In genomic region chr12:41108032-41108431, GRCh38 we compare ENCODE assay signal across 17 cellular contexts.
DNase-seq lines count a peak whose midpoint lies in the region; ATAC-seq and TF ChIP-seq lines count a peak whose summit lies in the region.
"Had no signal": no experiment of that assay in that cellular context is flagged by ENCODE, and none has a peak within 500 bp of the region (broad histone marks: within the 10 kb centered on the region; RNA-seq: fewer than 3 reads in every experiment).

No MANE protein-coding gene starts in this region.

- H3K36me3 ChIP-seq in heart left ventricle: no peaks in the 10 kb centered on the region
- no peaks in the 10 kb centered on the region for H3K36me3 ChIP-seq in rectal smooth muscle tissue (ENCODE audit: control insufficient read depth, insufficient read depth, low read length)
- H3K36me3 ChIP-seq in esophagus squamous epithelium: no peaks in the 10 kb centered on the region
- H3K36me3 ChIP-seq: Peyer's patch had no signal

- POLR2A ChIA-PET in MCF 10A (lab: Yijun Ruan, JAX): interaction anchor here (0.6 kb wide), 1 partner anchor 53 kb away, joined by 3 read pairs; no protein-coding TSS in a partner anchor

- H3K27me3 ChIP-seq in heart left ventricle (no peaks in the 10 kb centered on the region), rectal smooth muscle tissue (ENCODE audit: control insufficient read depth, insufficient read depth, low read length) (no peaks in the 10 kb centered on the region), esophagus squamous epithelium (no peaks in the 10 kb centered on the region)
- H3K27me3 ChIP-seq: Peyer's patch had no signal

- TF ChIP-seq POLR2A in heart left ventricle (IDR thresholded peaks at IDR 0.05) (no peak), esophagus squamous epithelium (IDR thresholded peaks at IDR 0.05) (no peak)

- intact Hi-C loops in left cardiac atrium (cut with DNase I) (no loop called here), heart left ventricle (cut with DNase I) (no loop called here), esophagus squamous epithelium (cut with DNase I) (no loop called here), MCF 10A (cut with micrococcal nuclease) (no loop called here)

- no peak overlapping the region for H3K9ac ChIP-seq in rectal smooth muscle tissue (ENCODE audit: low read length)

- no peaks in the 10 kb centered on the region for H3K9me3 Mint-ChIP-seq in MCF 10A (ENCODE audit: unreplicated experiment)

- CTCF ChIA-PET in MCF 10A (lab: Yijun Ruan, JAX): no interaction called here

- H3K4me1 Mint-ChIP-seq in MCF 10A (ENCODE audit: insufficient read depth, unreplicated experiment): no peaks in the 10 kb centered on the region

- H3K27ac ChIP-seq in heart left ventricle (no peak overlapping the region), rectal smooth muscle tissue (ENCODE audit: low read depth, low read length) (peak overlapping the region; percentile 29), esophagus squamous epithelium (no peak overlapping the region)
- H3K27ac ChIP-seq: C4-2B, Peyer's patch had no signal

- 38 to 50% (median 44%) methylated on average over 4 of the region's 4 CpGs for WGBS in heart left ventricle, 4 donors
- 29 to 39% methylated on average over 4 of the region's 4 CpGs for WGBS in esophagus squamous epithelium, 2 donors

- H3K27ac Mint-ChIP-seq in MCF 10A (ENCODE audit: low read depth, unreplicated experiment): no peak overlapping the region

- H3K9me3 ChIP-seq in heart left ventricle: no peaks in the 10 kb centered on the region
- H3K9me3 ChIP-seq in esophagus squamous epithelium: no peaks in the 10 kb centered on the region
- H3K9me3 ChIP-seq: Peyer's patch had no signal

- BruUV-seq in MCF 10A (replicated peaks; lab: Mats Ljungman, UMichigan): no TSS peak

- peaks cover 46% of the 10 kb centered on the region for H3K27me3 Mint-ChIP-seq in MCF 10A (ENCODE audit: insufficient read depth, unreplicated experiment)

- H3K36me3 Mint-ChIP-seq in MCF 10A (ENCODE audit: insufficient read depth, unreplicated experiment): no peaks in the 10 kb centered on the region

- TF ChIP-seq CTCF in heart left ventricle (IDR thresholded peaks at IDR 0.05) (no peak), esophagus squamous epithelium (IDR thresholded peaks at IDR 0.05) (no peak), MCF 10A (IDR thresholded peaks at IDR 0.05; ENCODE audit: unreplicated experiment) (no peak)

- no peak for DNase-seq in left cardiac atrium
- no peak for DNase-seq in heart left ventricle
- peak; percentile 5 for DNase-seq in globus pallidus (ENCODE audit: low spot score)
- no peak for DNase-seq in esophagus squamous epithelium (lab: John Stamatoyannopoulos, UW)
- no peak for DNase-seq in MCF 10A (ENCODE audit: unreplicated experiment)
- no peak for DNase-seq in activated CD4-positive, CD25-positive, alpha-beta regulatory T cell treated with anti-CD3 and anti-CD28 coated beads, Interleukin-2, amount 50 U/mL, for 72 hours
- DNase-seq: H7, MM.1S, NCI-H1105 treated with DMSO at 0.1 percent for 48 hours, NCI-H187, NCI-H2227 treated with DMSO at 0.1 percent for 48 hours, NCI-H526 treated with DMSO at 0.1 percent for 48 hours, Peyer's patch, Right ventricle myocardium superior had no signal

- H3K4me3 Mint-ChIP-seq in MCF 10A (ENCODE audit: unreplicated experiment): no peak overlapping the region

- H3K4me3 ChIP-seq in heart left ventricle (no peak overlapping the region), rectal smooth muscle tissue (ENCODE audit: low read length) (no peak overlapping the region), esophagus squamous epithelium (no peak overlapping the region)
- H3K4me3 ChIP-seq: Peyer's patch had no signal

- peak; percentile 44 to 60 for ATAC-seq in left cardiac atrium
- ATAC-seq in heart left ventricle: no peak
- no peak for ATAC-seq in HG02870 (IDR thresholded peaks at IDR 0.05; ENCODE audit: unreplicated experiment)

- H3K4me1 ChIP-seq in heart left ventricle (no peaks in the 10 kb centered on the region), rectal smooth muscle tissue (ENCODE audit: control insufficient read depth, insufficient read depth, low read length) (peaks cover 16% of the 10 kb centered on the region), esophagus squamous epithelium (peaks cover 0 to 22% (median 0%) of the 10 kb centered on the region in 3 donors)
- H3K4me1 ChIP-seq: Peyer's patch had no signal

Comparison
In these comparisons a context has a peak if more than half of its experiments do, and no peak if none do; other contexts are left out.
1. ATAC-seq: peak in left cardiac atrium (2 of 2); none in heart left ventricle (0 of 4) and HG02870 (single experiment).